In the genomic region with DNA sequence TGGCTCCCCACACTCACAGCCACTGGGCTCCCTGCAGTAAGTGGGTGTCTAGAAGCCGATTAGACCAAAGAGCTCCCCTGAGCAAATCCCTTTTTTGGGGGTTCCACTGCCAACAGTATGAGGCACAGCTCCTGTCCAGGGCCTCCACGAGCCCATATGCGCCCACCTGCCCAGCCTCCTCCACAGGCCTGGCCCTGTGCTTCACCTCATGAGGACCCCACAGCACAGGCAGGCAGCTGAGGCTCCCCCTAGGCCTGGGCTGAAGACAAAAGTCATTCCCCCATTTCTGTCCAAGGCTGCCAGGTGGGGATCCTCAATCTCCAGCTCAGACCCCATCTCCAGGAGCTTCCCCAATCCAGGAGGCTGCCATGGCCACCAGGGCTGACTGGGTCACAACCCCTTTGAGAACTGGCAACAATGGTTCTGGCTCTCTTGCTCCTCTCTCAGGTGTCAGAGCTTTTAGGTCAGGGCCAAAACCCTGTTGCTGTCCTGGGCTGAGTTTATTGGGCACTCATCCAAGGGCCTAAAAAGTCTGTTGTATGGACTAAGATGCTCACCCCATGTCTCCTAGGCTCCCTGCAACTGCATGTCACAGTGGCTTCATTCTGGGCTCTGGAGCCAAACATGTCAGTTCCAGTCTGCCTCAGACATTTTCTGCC, we compare ENCODE assay signal across 4 cellular contexts. TPM values are rescaled to one million over a fixed set of nuclear protein-coding genes. Genes with fewer than 3 reads are reported as not detected.
"Had no signal": no experiment of that assay in that cellular context is flagged by ENCODE, and none has a peak within 500 bp of the region (broad histone marks: within the 10 kb centered on the region; RNA-seq: fewer than 3 reads in every experiment).

No MANE protein-coding gene starts in this region.

RNA-seq across cellular contexts. Expression of gene RDH16, which starts 25.3 kb away (rescaled TPM):
- total RNA-seq: LHCN-M2, M059J had no signal

RNA-seq across cellular contexts. Expression of gene TAC3, which starts 33.6 kb away (rescaled TPM):
- total RNA-seq: M059J, MCF 10A, NCI-H460 had no signal

RNA-seq across cellular contexts. Expression of gene SDR9C7, which starts 48.5 kb away (rescaled TPM):
- total RNA-seq: LHCN-M2, M059J, MCF 10A, NCI-H460 had no signal
